10 cellular contexts compared by ENCODE assay signal in genomic region chr5:139295692-139296091, GRCh38. TPM values are rescaled to one million over a fixed set of nuclear protein-coding genes. Genes with fewer than 3 reads are reported as not detected.
A peak's percentile ranks its signal among the peaks of the same experiment; 100 is the strongest.
DNase-seq lines count a peak whose midpoint lies in the region; ATAC-seq and TF ChIP-seq lines count a peak whose summit lies in the region.
"Had no signal": no experiment of that assay in that cellular context is flagged by ENCODE, and none has a peak within 500 bp of the region (broad histone marks: within the 10 kb centered on the region; RNA-seq: fewer than 3 reads in every experiment).

No MANE protein-coding gene starts in this region.

- H3K36me3 ChIP-seq in SK-N-SH (replicated peaks in 1 of 2; ENCODE audit: control insufficient read depth in 1 of 2, insufficient read depth in 2 of 2, low read length in 1 of 2) (no peaks in the 10 kb centered on the region), iPS-15b (ENCODE audit: control insufficient read depth, insufficient read depth, low read length) (no peaks in the 10 kb centered on the region), stomach (no peaks in the 10 kb centered on the region)

- H3F3A ChIP-seq in SK-N-SH (replicated peaks; ENCODE audit: insufficient read depth): peaks cover 19% of the 10 kb centered on the region

- ATAC-seq in SK-N-SH treated with all-trans-retinoic acid at 6 μM for 48 hours: no peak
- no peak for ATAC-seq in activated CD8-positive, alpha-beta T cell treated with anti-CD3 and anti-CD28 coated beads for 36 hours
- no peak for ATAC-seq in GM21515 (IDR thresholded peaks at IDR 0.05; ENCODE audit: unreplicated experiment)

- no peaks in the 10 kb centered on the region for H3K27me3 Mint-ChIP-seq in activated CD8-positive, alpha-beta T cell treated with anti-CD3 and anti-CD28 coated beads for 36 hours

- DNase-seq in SK-N-SH: no peak
- DNase-seq in activated CD8-positive, alpha-beta T cell treated with anti-CD3 and anti-CD28 coated beads for 36 hours: peak; percentile 43
- DNase-seq in stomach: no peak
- DNase-seq in midbrain (lab: John Stamatoyannopoulos, UW): no peak
- no peak for DNase-seq in NCI-H128 (lab: John Stamatoyannopoulos, UW; ENCODE audit: unreplicated experiment)
- DNase-seq: AML-193, NCI-H2227 treated with DMSO at 0.1 percent for 48 hours had no signal

- peaks cover 71% of the 10 kb centered on the region for H3K79me2 ChIP-seq in SK-N-SH (ENCODE audit: insufficient read depth)

- H3K4me3 ChIP-seq in SK-N-SH (ENCODE audit: low read depth in 2 of 2, low read length in 1 of 2) (peak overlapping the region; percentile 73 to 85), iPS-15b (ENCODE audit: low read depth, low read length) (peak overlapping the region; percentile 99), stomach (peak overlapping the region; percentile 71 to 84 (median 80))

- POLR2A ChIA-PET in SK-N-SH (lab: Yijun Ruan, JAX): interaction anchor here (1.2 kb wide), 1 partner anchor 47 kb away, joined by 3 read pairs; no protein-coding TSS in a partner anchor
- POLR2A ChIA-PET in activated CD8-positive, alpha-beta T cell treated with anti-CD3 and anti-CD28 coated beads for 36 hours (lab: Charles Lee): interaction anchor here (0.7 to 30.1 kb wide), 8 partner anchors 9 to 96 kb away, joined by 3 to 384 read pairs (median 10); partner anchors contain the start of genes MZB1 and PAIP2

- H2AFZ ChIP-seq in SK-N-SH (ENCODE audit: low read depth): no peak overlapping the region

- H3K9ac ChIP-seq in SK-N-SH: peak overlapping the region; percentile 100
- peak overlapping the region; percentile 100 for H3K9ac ChIP-seq in iPS-15b (ENCODE audit: low read depth, low read length)

- WGBS in SK-N-SH (ENCODE audit: low lambda C conversion rate): 51% methylated on average over 12 of the region's 12 CpGs
- WGBS in stomach, 5 donors: 39 to 47% (median 39%) methylated on average over 12 of the region's 12 CpGs

- H3K27me3 ChIP-seq in SK-N-SH (ENCODE audit: insufficient read depth) (no peaks in the 10 kb centered on the region), iPS-15b (ENCODE audit: control insufficient read depth, insufficient read depth, low read length) (no peaks in the 10 kb centered on the region), stomach (no peaks in the 10 kb centered on the region)

- no peaks in the 10 kb centered on the region for H3K9me2 ChIP-seq in SK-N-SH

- peak overlapping the region; percentile 73 for H3K4me2 ChIP-seq in SK-N-SH

- intact Hi-C loops in activated CD8-positive, alpha-beta T cell treated with anti-CD3 and anti-CD28 coated beads for 36 hours (cut with micrococcal nuclease): loop anchor here (2.0 to 5.0 kb wide), 2 partner anchors 45 to 97 kb away; partner anchors contain the start of gene PAIP2
- intact Hi-C loops in stomach (cut with DNase I; ENCODE audit: low total_unique reads): loop anchor here (10.0 kb wide), 1 partner anchor 49 kb away; the partner anchor contains the start of gene PAIP2

- H4K20me1 ChIP-seq in SK-N-SH (ENCODE audit: insufficient read depth): peaks cover 62% of the 10 kb centered on the region

- no peak for TF ChIP-seq RAD21 in SK-N-SH (IDR thresholded peaks at IDR 0.05; ENCODE audit: low read length)

- H3K4me3 Mint-ChIP-seq in activated CD8-positive, alpha-beta T cell treated with anti-CD3 and anti-CD28 coated beads for 36 hours: peak overlapping the region; percentile 99

- peaks cover 47% of the 10 kb centered on the region for H3K36me3 Mint-ChIP-seq in activated CD8-positive, alpha-beta T cell treated with anti-CD3 and anti-CD28 coated beads for 36 hours (ENCODE audit: low read depth)

- CTCF ChIA-PET in SK-N-SH (lab: Yijun Ruan, JAX): interaction anchor here (2.9 kb wide), 1 partner anchor 9 kb away, joined by 13 read pairs; no protein-coding TSS in a partner anchor
- CTCF ChIA-PET in activated CD8-positive, alpha-beta T cell treated with anti-CD3 and anti-CD28 coated beads for 36 hours (lab: Charles Lee): interaction anchor here (1.1 kb wide), 1 partner anchor 20 kb away, joined by 3 read pairs; no protein-coding TSS in a partner anchor

- TF ChIP-seq EP300 in SK-N-SH (IDR thresholded peaks at IDR 0.05; ENCODE audit: borderline replicate concordance in 1 of 2, low read depth in 1 of 2, low read length in 1 of 2) (no peak), stomach (IDR thresholded peaks at IDR 0.05) (no peak)

- TF ChIP-seq POLR2A in stomach (IDR thresholded peaks at IDR 0.05): no peak

- H3K9me3 Mint-ChIP-seq in activated CD8-positive, alpha-beta T cell treated with anti-CD3 and anti-CD28 coated beads for 36 hours: no peaks in the 10 kb centered on the region

- H3K9me3 ChIP-seq in SK-N-SH: no peaks in the 10 kb centered on the region
- no peaks in the 10 kb centered on the region for H3K9me3 ChIP-seq in iPS-15b (ENCODE audit: control insufficient read depth, insufficient read depth, low read length)
- H3K9me3 ChIP-seq in stomach: no peaks in the 10 kb centered on the region

- no peak for TF ChIP-seq CTCF in SK-N-SH (IDR thresholded peaks at IDR 0.05)
- no peak for TF ChIP-seq CTCF in activated CD8-positive, alpha-beta T cell treated with anti-CD3 and anti-CD28 coated beads for 36 hours (IDR thresholded peaks at IDR 0.05)
- no peak for TF ChIP-seq CTCF in stomach (IDR thresholded peaks at IDR 0.05)

- H3K4me1 ChIP-seq in SK-N-SH (ENCODE audit: control insufficient read depth in 1 of 2, insufficient read depth in 2 of 2, low read depth in 1 of 2, low read length in 1 of 2): peaks cover 10 to 20% of the 10 kb centered on the region in 2 experiments; a peak in 3 of 4 replicates
- H3K4me1 ChIP-seq in iPS-15b (ENCODE audit: control insufficient read depth, insufficient read depth, low read length): peaks cover 24% of the 10 kb centered on the region
- H3K4me1 ChIP-seq in stomach: peaks cover 49 to 64% (median 58%) of the 10 kb centered on the region in 4 donors

- peak overlapping the region; percentile 98 for H3K27ac Mint-ChIP-seq in activated CD8-positive, alpha-beta T cell treated with anti-CD3 and anti-CD28 coated beads for 36 hours

- H3K4me1 Mint-ChIP-seq in activated CD8-positive, alpha-beta T cell treated with anti-CD3 and anti-CD28 coated beads for 36 hours (ENCODE audit: low read depth): peaks cover 49% of the 10 kb centered on the region

- H3K27ac ChIP-seq in SK-N-SH (ENCODE audit: low read depth in 2 of 2, low read length in 1 of 2) (peak overlapping the region; percentile 97 to 99; a peak in 2 of 4 replicates), stomach (peak overlapping the region; percentile 54 to 99 (median 98))

TF ChIP-seq in SK-N-SH, 30 proteins besides CTCF, POLR2A, EP300 and RAD21 (continues in another document):
- TF ChIP-seq, protein P1, sequence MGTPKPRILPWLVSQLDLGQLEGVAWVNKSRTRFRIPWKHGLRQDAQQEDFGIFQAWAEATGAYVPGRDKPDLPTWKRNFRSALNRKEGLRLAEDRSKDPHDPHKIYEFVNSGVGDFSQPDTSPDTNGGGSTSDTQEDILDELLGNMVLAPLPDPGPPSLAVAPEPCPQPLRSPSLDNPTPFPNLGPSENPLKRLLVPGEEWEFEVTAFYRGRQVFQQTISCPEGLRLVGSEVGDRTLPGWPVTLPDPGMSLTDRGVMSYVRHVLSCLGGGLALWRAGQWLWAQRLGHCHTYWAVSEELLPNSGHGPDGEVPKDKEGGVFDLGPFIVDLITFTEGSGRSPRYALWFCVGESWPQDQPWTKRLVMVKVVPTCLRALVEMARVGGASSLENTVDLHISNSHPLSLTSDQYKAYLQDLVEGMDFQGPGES (IDR thresholded peaks at IDR 0.05; ENCODE audit: low read depth, low read length): no peak
- TF ChIP-seq TCF12 (IDR thresholded peaks at IDR 0.05) (no peak), POLR2AphosphoS5 (IDR thresholded peaks at IDR 0.05; ENCODE audit: low read depth, low read length) (no peak), GATA2 (CRISPR knock-in tag; IDR thresholded peaks at IDR 0.05) (no peak), NRF1 (IDR thresholded peaks at IDR 0.05; ENCODE audit: low read depth, low read length) (no peak), TAF1 (IDR thresholded peaks at IDR 0.05; ENCODE audit: borderline replicate concordance, low read depth, low read length) (no peak)

TF ChIP-seq in SK-N-SH treated with all-trans-retinoic acid at 6 μM for 48 hours, 23 proteins besides CTCF, POLR2A, EP300 and RAD21:
- no peak for TF ChIP-seq ZNF8 (CRISPR knock-in tag; IDR thresholded peaks at IDR 0.05)

RNA-seq across cellular contexts. Expression of gene MATR3, which starts 2.2 kb away (rescaled TPM):
- polyA plus RNA-seq in SK-N-SH (2012; rRNA removed) (40.4 and 63.6 TPM in 2 replicates), stomach (10 to 100 TPM; 68.2 to 86.0 (median 73.9) TPM)
- polyA plus RNA-seq in SK-N-SH (2012; cell fraction: cytosol; rRNA removed): 56.7 and 71.8 TPM in 2 replicates
- polyA plus RNA-seq in SK-N-SH (2012; cell fraction: nucleus; rRNA removed): 40.2 and 90.8 TPM in 2 replicates
- total RNA-seq in activated CD8-positive, alpha-beta T cell treated with anti-CD3 and anti-CD28 coated beads for 36 hours: 100 to 1,000 TPM; 181 to 209 TPM
- total RNA-seq in stomach: 100 to 1,000 TPM in 4 of 5 donors, 10 to 100 TPM in 1; 73.6 to 352 (median 176) TPM

RNA-seq across cellular contexts. Expression of gene PAIP2, which starts 46.0 kb away (rescaled TPM):
- 52.9 and 73.2 TPM in 2 replicates for polyA plus RNA-seq in SK-N-SH (2012; rRNA removed)
- 83.4 and 100 TPM in 2 replicates for polyA plus RNA-seq in SK-N-SH (2012; cell fraction: cytosol; rRNA removed)
- polyA plus RNA-seq in SK-N-SH (2012; cell fraction: nucleus; rRNA removed): 22.7 and 35.1 TPM in 2 replicates
- total RNA-seq in activated CD8-positive, alpha-beta T cell treated with anti-CD3 and anti-CD28 coated beads for 36 hours: 100 to 1,000 TPM; 110 to 113 TPM
- 10 to 100 TPM; 12.7 to 92.7 (median 51.3) TPM for total RNA-seq in stomach
- polyA plus RNA-seq in stomach: 100 to 1,000 TPM in 1 of 3 donors, 10 to 100 TPM in 2; 57.5 to 104 (median 86.5) TPM
